In genomic region chr4:141158219-141158618, GRCh38 we compare ENCODE assay signal across 8 cellular contexts. TPM values are rescaled to one million over a fixed set of nuclear protein-coding genes. Genes with fewer than 3 reads are reported as not detected.
A peak's percentile ranks its signal among the peaks of the same experiment; 100 is the strongest.
DNase-seq lines count a peak whose midpoint lies in the region; ATAC-seq and TF ChIP-seq lines count a peak whose summit lies in the region.

No MANE protein-coding gene starts in this region.

- no peak for TF ChIP-seq EP300 in stomach (IDR thresholded peaks at IDR 0.05)

- H3K79me2 ChIP-seq in osteoblast (ENCODE audit: insufficient read depth, low read length): no peaks in the 10 kb centered on the region

- H3K27ac ChIP-seq in osteoblast (ENCODE audit: low read depth, low read length) (no peak overlapping the region), stomach (no peak overlapping the region)

- intact Hi-C loops in stomach (cut with DNase I; ENCODE audit: low total_unique reads): no loop called here

- H3K4me1 ChIP-seq in osteoblast (ENCODE audit: insufficient read depth, low read length) (no peaks in the 10 kb centered on the region), stomach (peaks cover 0 to 10% (median 0%) of the 10 kb centered on the region in 4 donors)

- TF ChIP-seq POLR2A in stomach (IDR thresholded peaks at IDR 0.05): no peak

- H3K36me3 ChIP-seq in osteoblast (ENCODE audit: insufficient read depth, low read length) (no peaks in the 10 kb centered on the region), stomach (no peaks in the 10 kb centered on the region)

- H4K20me1 ChIP-seq in osteoblast (ENCODE audit: insufficient read depth, low read length): no peaks in the 10 kb centered on the region

- no peaks in the 10 kb centered on the region for H3K9me3 ChIP-seq in osteoblast (ENCODE audit: low read depth, low read length)
- no peaks in the 10 kb centered on the region for H3K9me3 ChIP-seq in stomach

- no peak overlapping the region for H3K4me3 ChIP-seq in osteoblast (ENCODE audit: insufficient read depth, low read length)
- no peak overlapping the region for H3K4me3 ChIP-seq in stomach

- TF ChIP-seq CTCF in osteoblast (IDR thresholded peaks at IDR 0.05; ENCODE audit: extremely low read depth, low read depth, low read length): peak; percentile 52
- TF ChIP-seq CTCF in stomach (IDR thresholded peaks at IDR 0.05): peak in 3 of 7 experiments; percentile 32 to 40 (median 33)

- peak; percentile 19 for DNase-seq in NOMO-1 treated with DMSO at 0.1 percent for 48 hours (lab: John Stamatoyannopoulos, UW; ENCODE audit: unreplicated experiment)
- no peak for DNase-seq in NOMO-1 treated with dmso at 0.1 percent for 144 hours (lab: John Stamatoyannopoulos, UW; ENCODE audit: unreplicated experiment)
- DNase-seq in NCI-H2227 (lab: John Stamatoyannopoulos, UW; ENCODE audit: unreplicated experiment): peak; percentile 44
- DNase-seq in dermis blood vessel endothelial cell: peak; percentile 50
- DNase-seq in osteoblast (ENCODE audit: insufficient read length, low spot score, missing footprints): peak; percentile 36
- DNase-seq in stomach: no peak

- H2AFZ ChIP-seq in osteoblast (ENCODE audit: low read length): no peak overlapping the region

- no peak overlapping the region for H3K4me2 ChIP-seq in osteoblast (ENCODE audit: insufficient read depth, low read length)

- ATAC-seq in GM18907 (IDR thresholded peaks at IDR 0.05; ENCODE audit: unreplicated experiment) (no peak), HG02970 (IDR thresholded peaks at IDR 0.05; ENCODE audit: low FRiP score, unreplicated experiment) (no peak)

- no peaks in the 10 kb centered on the region for H3K27me3 ChIP-seq in osteoblast (ENCODE audit: insufficient read depth, low read length)
- peaks cover 0 to 5% (median 0%) of the 10 kb centered on the region in 3 donors for H3K27me3 ChIP-seq in stomach

RNA-seq across cellular contexts. Expression of gene RNF150, which starts 24.9 kb away (rescaled TPM):
- total RNA-seq in dermis blood vessel endothelial cell (0.17 and 0.23 TPM in 2 replicates), osteoblast (13.4 and 13.8 TPM in 2 replicates), stomach (10 to 100 TPM in 4 of 5 donors, 1 to 10 TPM in 1; 5.9 to 88.1 (median 21.7) TPM)
- 1 to 10 TPM in 1 of 3 donors, under 1 TPM in 2; 0.31 to 1.3 (median 0.61) TPM for polyA plus RNA-seq in stomach

Comparison
In these comparisons a context has a peak if more than half of its experiments do, and no peak if none do; other contexts are left out.
1. DNase-seq: peak in NOMO-1 treated with DMSO at 0.1 percent for 48 hours (single experiment), NCI-H2227 (single experiment), dermis blood vessel endothelial cell (single experiment) and osteoblast (single experiment); none in NOMO-1 treated with dmso at 0.1 percent for 144 hours (single experiment) and stomach (single experiment).